14 cellular contexts compared by ENCODE assay signal in genomic region chr22:47835726-47836125, GRCh38.
A peak's percentile ranks its signal among the peaks of the same experiment; 100 is the strongest.
DNase-seq lines count a peak whose midpoint lies in the region; ATAC-seq and TF ChIP-seq lines count a peak whose summit lies in the region.
"Had no signal": no experiment of that assay in that cellular context is flagged by ENCODE, and none has a peak within 500 bp of the region (broad histone marks: within the 10 kb centered on the region; RNA-seq: fewer than 3 reads in every experiment).

No MANE protein-coding gene starts in this region.

- H3K9me3 Mint-ChIP-seq in CD8-positive, alpha-beta memory T cell = no peaks in the 10 kb centered on the region
- H3K9me3 Mint-ChIP-seq: stimulated activated naive CD8-positive, alpha-beta T cell treated with anti-CD3 and anti-CD28 coated beads, Interleukin-15, amount 100 ng/mL, for 72 hours had no signal

- no peaks in the 10 kb centered on the region for H4K20me1 ChIP-seq in smooth muscle cell (ENCODE audit: low read depth)

- no peak for ATAC-seq in HG03159 (IDR thresholded peaks at IDR 0.05; ENCODE audit: unreplicated experiment)
- ATAC-seq: stimulated activated naive CD8-positive, alpha-beta T cell treated with anti-CD3 and anti-CD28 coated beads, Interleukin-15, amount 100 ng/mL, for 72 hours had no signal

- H3K27ac Mint-ChIP-seq in CD8-positive, alpha-beta memory T cell = no peak overlapping the region
- H3K27ac Mint-ChIP-seq: stimulated activated naive CD8-positive, alpha-beta T cell treated with anti-CD3 and anti-CD28 coated beads, Interleukin-15, amount 100 ng/mL, for 72 hours had no signal

- peaks cover 4% of the 10 kb centered on the region for H3F3A ChIP-seq in smooth muscle cell (ENCODE audit: low read depth)

- no peak for TF ChIP-seq CTCF in RWPE1 (conservative IDR thresholded peaks at IDR 0.05; ENCODE audit: low read depth)
- no peak for TF ChIP-seq CTCF in smooth muscle cell (IDR thresholded peaks at IDR 0.05; ENCODE audit: borderline replicate concordance, insufficient read depth, poor library complexity, severe bottlenecking)

- no peaks in the 10 kb centered on the region for H3K36me3 Mint-ChIP-seq in CD8-positive, alpha-beta memory T cell

- H3K36me3 ChIP-seq in smooth muscle cell (ENCODE audit: low read depth) = no peaks in the 10 kb centered on the region
- H3K36me3 ChIP-seq in CD8-positive, alpha-beta memory T cell (ENCODE audit: insufficient read depth, low read length) = no peaks in the 10 kb centered on the region
- H3K36me3 ChIP-seq: colonic mucosa, pancreas had no signal

- DNase-seq in GM04504 (ENCODE audit: low read depth) (peak; percentile 39), RWPE1 (ENCODE audit: low spot score) (peak; percentile 13), fibroblast of gingiva (ENCODE audit: low read depth) (peak; percentile 50), smooth muscle cell (lab: John Stamatoyannopoulos, UW; ENCODE audit: unreplicated experiment) (no peak), cortex of kidney (lab: John Stamatoyannopoulos, UW) (no peak)
- DNase-seq in CD8-positive, alpha-beta memory T cell = no peak
- DNase-seq: activated effector memory CD4-positive, alpha-beta T cell treated with Interleukin-2 at 50 U/mL for 16 hours; colonic mucosa; NCI-H1417; NCI-H524 treated with DMSO at 0.1 percent for 48 hours; pancreas; stimulated activated naive CD8-positive, alpha-beta T cell treated with anti-CD3 and anti-CD28 coated beads, Interleukin-15, amount 100 ng/mL, for 72 hours had no signal

- no peaks in the 10 kb centered on the region for H3K9me3 ChIP-seq in smooth muscle cell (replicated peaks; ENCODE audit: low read depth)
- no peaks in the 10 kb centered on the region for H3K9me3 ChIP-seq in CD8-positive, alpha-beta memory T cell (ENCODE audit: low read length)
- H3K9me3 ChIP-seq: colonic mucosa, pancreas had no signal

- H3K4me3 ChIP-seq in smooth muscle cell = no peak overlapping the region
- no peak overlapping the region for H3K4me3 ChIP-seq in CD8-positive, alpha-beta memory T cell (ENCODE audit: low read length)
- H3K4me3 ChIP-seq: colonic mucosa, lung, pancreas had no signal

- H3K4me1 ChIP-seq in smooth muscle cell (ENCODE audit: low read depth) = peaks cover under 1% of the 10 kb centered on the region
- no peaks in the 10 kb centered on the region for H3K4me1 ChIP-seq in CD8-positive, alpha-beta memory T cell (ENCODE audit: insufficient read depth, low read length)
- H3K4me1 ChIP-seq: colonic mucosa, pancreas had no signal

- POLR2A ChIA-PET in RWPE1 (lab: Yijun Ruan, JAX; ENCODE audit: low non-redundant PET) = no interaction called here
- POLR2A ChIA-PET in CD8-positive, alpha-beta memory T cell (lab: Charles Lee) = no interaction called here

- peaks cover 0 to 3% (median 3%) of the 10 kb centered on the region in 3 donors for H3K4me1 Mint-ChIP-seq in CD8-positive, alpha-beta memory T cell
- H3K4me1 Mint-ChIP-seq: stimulated activated naive CD8-positive, alpha-beta T cell treated with anti-CD3 and anti-CD28 coated beads, Interleukin-15, amount 100 ng/mL, for 72 hours had no signal

- CTCF ChIA-PET in RWPE1 (lab: Yijun Ruan, JAX) = no interaction called here
- CTCF ChIA-PET in CD8-positive, alpha-beta memory T cell (lab: Charles Lee) = no interaction called here

- H3K27ac ChIP-seq in RWPE1 (peak overlapping the region; percentile 85), smooth muscle cell (ENCODE audit: low read depth) (peak overlapping the region; percentile 94)
- no peak overlapping the region for H3K27ac ChIP-seq in CD8-positive, alpha-beta memory T cell (ENCODE audit: low read depth, low read length)
- H3K27ac ChIP-seq: colonic mucosa, pancreas had no signal

- H3K27me3 Mint-ChIP-seq in CD8-positive, alpha-beta memory T cell = peaks cover 10 to 32% of the 10 kb centered on the region in 2 donors

- peak overlapping the region; percentile 88 for H3K9ac ChIP-seq in smooth muscle cell (ENCODE audit: low read depth)

- H3K4me3 Mint-ChIP-seq in CD8-positive, alpha-beta memory T cell = no peak overlapping the region
- H3K4me3 Mint-ChIP-seq: stimulated activated naive CD8-positive, alpha-beta T cell treated with anti-CD3 and anti-CD28 coated beads, Interleukin-15, amount 100 ng/mL, for 72 hours had no signal

- no peak overlapping the region for H2AFZ ChIP-seq in smooth muscle cell (ENCODE audit: low read depth)

- peak overlapping the region; percentile 38 for H3K4me2 ChIP-seq in smooth muscle cell

- H3K27me3 ChIP-seq in smooth muscle cell (ENCODE audit: low read depth) = no peaks in the 10 kb centered on the region
- peaks cover 4% of the 10 kb centered on the region for H3K27me3 ChIP-seq in CD8-positive, alpha-beta memory T cell (ENCODE audit: insufficient read depth, low read length, poor library complexity, severe bottlenecking)
- H3K27me3 ChIP-seq: colonic mucosa had no signal

- WGBS in smooth muscle cell (ENCODE audit: low lambda C conversion rate) = 19% methylated on average over 7 of the region's 7 CpGs

- H3K79me2 ChIP-seq in smooth muscle cell (ENCODE audit: low read depth) = no peaks in the 10 kb centered on the region

Comparison
In these comparisons a context has a peak if more than half of its experiments do, and no peak if none do; other contexts are left out.
1. DNase-seq: peak in GM04504 (single experiment), RWPE1 (single experiment) and fibroblast of gingiva (single experiment); none in smooth muscle cell (single experiment), cortex of kidney (single experiment) and CD8-positive, alpha-beta memory T cell (0 of 5).